Comparison of ENCODE assay signal across 8 cellular contexts in the genomic region with DNA sequence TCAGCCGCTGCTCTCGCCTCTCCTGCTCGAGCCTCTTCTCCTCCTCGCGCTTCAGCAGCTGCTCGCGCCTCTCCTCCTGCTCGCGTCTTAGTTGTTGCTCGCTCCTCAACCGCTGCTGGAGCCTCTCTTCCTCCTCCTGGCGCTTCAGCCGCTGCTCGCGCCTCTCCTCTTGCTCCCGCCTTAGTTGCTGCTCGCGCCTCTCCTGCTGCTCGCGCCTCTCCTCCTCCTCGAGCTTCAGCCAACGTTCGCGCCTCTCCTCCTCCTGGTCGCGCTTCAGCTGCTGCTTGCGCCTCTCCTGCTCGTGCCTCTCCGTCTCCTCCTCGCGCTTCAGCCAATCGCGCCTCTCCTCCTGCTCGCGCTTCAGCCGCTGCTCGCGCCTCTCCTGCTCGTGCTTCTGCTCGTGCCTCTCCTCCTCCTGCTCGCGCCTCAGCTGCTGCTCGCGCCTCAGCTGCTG. TPM values are rescaled to one million over a fixed set of nuclear protein-coding genes. Genes with fewer than 3 reads are reported as not detected.
DNase-seq lines count a peak whose midpoint lies in the region; ATAC-seq, FAIRE-seq and TF ChIP-seq lines count a peak whose summit lies in the region.
"Had no signal": no experiment of that assay in that cellular context is flagged by ENCODE, and none has a peak within 500 bp of the region (broad histone marks: within the 10 kb centered on the region; RNA-seq: fewer than 3 reads in every experiment).

No MANE protein-coding gene starts in this region.

- H3K27me3 ChIP-seq in right lobe of liver: peaks cover 4 to 19% of the 10 kb centered on the region in 2 donors
- peaks cover 92% of the 10 kb centered on the region for H3K27me3 ChIP-seq in upper lobe of right lung

- H3K9me3 ChIP-seq in right lobe of liver (no peaks in the 10 kb centered on the region), upper lobe of right lung (peaks cover 6% of the 10 kb centered on the region)

- TF ChIP-seq POLR2A in GM12891 (IDR thresholded peaks at IDR 0.05; ENCODE audit: low read depth, low read length) (no peak), right lobe of liver (IDR thresholded peaks at IDR 0.05) (no peak)

- WGBS in right lobe of liver (ENCODE audit: insufficient coverage, low coverage, low lambda C conversion rate, missing lambda C conversion rate): 2% methylated on average over 44 of the region's 44 CpGs

- H3K27ac ChIP-seq in right lobe of liver (no peak overlapping the region), upper lobe of right lung (no peak overlapping the region)

- intact Hi-C loops in right lobe of liver (cut with DNase I) (no loop called here), upper lobe of right lung (cut with DNase I) (no loop called here)

- H3K4me3 ChIP-seq in right lobe of liver (peak overlapping the region in 2 of 3 donors; percentile 18 to 33), upper lobe of right lung (peak overlapping the region; percentile 55)

- H3K4me1 ChIP-seq in right lobe of liver: peaks cover 0 to 21% (median 4%) of the 10 kb centered on the region in 4 donors
- peaks cover 33% of the 10 kb centered on the region for H3K4me1 ChIP-seq in upper lobe of right lung

- H3K36me3 ChIP-seq in right lobe of liver: no peaks in the 10 kb centered on the region
- no peaks in the 10 kb centered on the region for H3K36me3 ChIP-seq in upper lobe of right lung

- DNase-seq in GM12891 (ENCODE audit: insufficient read length, low spot score): no peak
- peak; percentile 84 for DNase-seq in NCI-H2171 treated with DMSO at 0.1 percent for 48 hours (lab: John Stamatoyannopoulos, UW)
- DNase-seq in astrocyte of the hippocampus (ENCODE audit: low read depth, low spot score): peak; percentile 70
- DNase-seq in right lobe of liver: peak in 1 of 3 donors; percentile 48
- no peak for DNase-seq in upper lobe of right lung
- no peak for DNase-seq in GM19238 (ENCODE audit: insufficient read length, low spot score)

- FAIRE-seq in GM12891 (lab: Jason Lieb, UNC): peak; percentile 58

- ATAC-seq in right lobe of liver: no peak
- ATAC-seq in upper lobe of right lung: no peak
- no peak for ATAC-seq in HG02852 (IDR thresholded peaks at IDR 0.05; ENCODE audit: unreplicated experiment)

- TF ChIP-seq CTCF in right lobe of liver (IDR thresholded peaks at IDR 0.05): no peak
- no peak for TF ChIP-seq CTCF in upper lobe of right lung (IDR thresholded peaks at IDR 0.05)

TF ChIP-seq in GM12891, 5 proteins besides CTCF, POLR2A, EP300 and RAD21:
- TF ChIP-seq POU2F2 (IDR thresholded peaks at IDR 0.05; ENCODE audit: low read depth, low read length): no peak
- no peak for TF ChIP-seq TAF1 (IDR thresholded peaks at IDR 0.05; ENCODE audit: low read depth, low read length)
- TF ChIP-seq POLR2AphosphoS5 (IDR thresholded peaks at IDR 0.05; ENCODE audit: low read depth, low read length): no peak
- TF ChIP-seq SPI1 (IDR thresholded peaks at IDR 0.05; ENCODE audit: low read depth, low read length): no peak
- no peak for TF ChIP-seq PAX5 (IDR thresholded peaks at IDR 0.05; ENCODE audit: insufficient read depth, low read length, severe bottlenecking)

RNA-seq across cellular contexts. Expression of gene TCHH, which starts 3.7 kb away (rescaled TPM):
- 0.04 TPM for polyA plus RNA-seq in GM12891 (2012; ENCODE audit: low read depth, missing spikeins)
- total RNA-seq in right lobe of liver: under 1 TPM in 4 of 6 experiments, not detected in 2; 0.02 to 0.25 (median 0.12) TPM
- total RNA-seq in upper lobe of right lung: 0.20 TPM

RNA-seq across cellular contexts. Expression of gene TCHHL1, which starts 22.7 kb away (rescaled TPM):
- polyA plus RNA-seq in GM12891 (2012; ENCODE audit: low read depth, missing spikeins): not detected
- total RNA-seq in right lobe of liver (not detected), upper lobe of right lung (not detected)
- total RNA-seq: T-helper 2 cell treated with Interferon-gamma antibody and Interleukin-4, amounts not matched to agents 100 ng/mL and 5 ng/mL, for 36 hours had no signal

RNA-seq across cellular contexts. Expression of gene RPTN, which starts 47.5 kb away (rescaled TPM):
- not detected for polyA plus RNA-seq in GM12891 (2012; ENCODE audit: low read depth, missing spikeins)
- total RNA-seq in right lobe of liver: not detected
- total RNA-seq in upper lobe of right lung: not detected
- total RNA-seq: T-helper 2 cell treated with Interferon-gamma antibody and Interleukin-4, amounts not matched to agents 100 ng/mL and 5 ng/mL, for 36 hours had no signal

Comparison
In these comparisons a context has a peak if more than half of its experiments do, and no peak if none do; other contexts are left out.
1. DNase-seq: peak in NCI-H2171 treated with DMSO at 0.1 percent for 48 hours (single experiment) and astrocyte of the hippocampus (single experiment); none in GM12891 (single experiment), upper lobe of right lung (single experiment) and GM19238 (single experiment).